Comparison of ENCODE assay signal across 8 cellular contexts in genomic region chr2:20350105-20350712, GRCh38. TPM values are rescaled to one million over a fixed set of nuclear protein-coding genes. Genes with fewer than 3 reads are reported as not detected.
A peak's percentile ranks its signal among the peaks of the same experiment; 100 is the strongest.
DNase-seq lines count a peak whose midpoint lies in the region; ATAC-seq and TF ChIP-seq lines count a peak whose summit lies in the region.

No MANE protein-coding gene starts in this region.

- POLR2A ChIA-PET in activated CD8-positive, alpha-beta T cell treated with anti-CD3 and anti-CD28 coated beads, Interleukin-2, amount 10 ng/mL, durations not matched to agents 7 days and 5 days (lab: Charles Lee), result interaction anchor here (0.6 to 1.5 kb wide), 5 partner anchors 8 to 16 kb away, joined by 3 to 6 read pairs (median 3); no protein-coding TSS in a partner anchor

- H3K36me3 ChIP-seq in endodermal cell (ENCODE audit: control insufficient read depth, insufficient read depth, low read length) (peaks cover 18% of the 10 kb centered on the region), mucosa of rectum (ENCODE audit: control insufficient read depth in 2 of 2, insufficient read depth in 2 of 2, low read length in 2 of 2) (no peaks in the 10 kb centered on the region)

- ATAC-seq in HG02870 (IDR thresholded peaks at IDR 0.05; ENCODE audit: unreplicated experiment), result peak; percentile 23
- ATAC-seq in activated CD8-positive, alpha-beta T cell treated with anti-CD3 and anti-CD28 coated beads, Interleukin-2, amount 10 ng/mL, durations not matched to agents 7 days and 5 days, result peak; percentile 32

- H3K4me1 ChIP-seq in endodermal cell (ENCODE audit: control insufficient read depth, insufficient read depth, low read length) (peaks cover 11% of the 10 kb centered on the region), mucosa of rectum (ENCODE audit: control insufficient read depth in 2 of 2, insufficient read depth in 2 of 2, low read length in 2 of 2) (peaks cover 35 to 45% of the 10 kb centered on the region in 2 donors)

- H3K27me3 Mint-ChIP-seq in activated CD8-positive, alpha-beta T cell treated with anti-CD3 and anti-CD28 coated beads, Interleukin-2, amount 10 ng/mL, durations not matched to agents 7 days and 5 days (ENCODE audit: low read depth), result no peaks in the 10 kb centered on the region
- H3K27me3 Mint-ChIP-seq in endodermal cell (ENCODE audit: insufficient read depth), result no peaks in the 10 kb centered on the region

- H3K9me3 ChIP-seq in endodermal cell (ENCODE audit: control insufficient read depth, low read length) (no peaks in the 10 kb centered on the region), mucosa of rectum (ENCODE audit: control insufficient read depth in 2 of 2, low read length in 2 of 2) (no peaks in the 10 kb centered on the region)

- no peak for TF ChIP-seq CTCF in endodermal cell (conservative IDR thresholded peaks at IDR 0.05)

- peaks cover 34% of the 10 kb centered on the region for H3K36me3 Mint-ChIP-seq in activated CD8-positive, alpha-beta T cell treated with anti-CD3 and anti-CD28 coated beads, Interleukin-2, amount 10 ng/mL, durations not matched to agents 7 days and 5 days (ENCODE audit: low read depth)
- peaks cover 15% of the 10 kb centered on the region for H3K36me3 Mint-ChIP-seq in endodermal cell (ENCODE audit: low read depth)

- H3K4me3 ChIP-seq in endodermal cell (ENCODE audit: low read length), result peak overlapping the region; percentile 97
- peak overlapping the region; percentile 92 to 96 for H3K4me3 ChIP-seq in mucosa of rectum (ENCODE audit: low read length in 2 of 2)

- no peaks in the 10 kb centered on the region for H3K9me3 Mint-ChIP-seq in activated CD8-positive, alpha-beta T cell treated with anti-CD3 and anti-CD28 coated beads, Interleukin-2, amount 10 ng/mL, durations not matched to agents 7 days and 5 days (ENCODE audit: insufficient read depth)
- no peaks in the 10 kb centered on the region for H3K9me3 Mint-ChIP-seq in endodermal cell

- 0% methylated on average over 14 to 62 of the region's 64 CpGs for WGBS in endodermal cell (ENCODE audit: insufficient coverage in 1 of 2, insufficient read length in 1 of 2), 2 experiments

- CTCF ChIA-PET in activated CD8-positive, alpha-beta T cell treated with anti-CD3 and anti-CD28 coated beads, Interleukin-2, amount 10 ng/mL, durations not matched to agents 7 days and 5 days (lab: Charles Lee), result interaction anchor here (1.5 to 4.8 kb wide), 2 partner anchors 23 to 74 kb away, joined by 3 to 67 read pairs; no protein-coding TSS in a partner anchor

- H3K27me3 ChIP-seq in endodermal cell (ENCODE audit: control insufficient read depth, insufficient read depth, low read length, poor library complexity, severe bottlenecking) (no peaks in the 10 kb centered on the region), mucosa of rectum (ENCODE audit: control insufficient read depth in 2 of 2, insufficient read depth in 2 of 2, low read length in 2 of 2) (no peaks in the 10 kb centered on the region)

- H3K4me3 Mint-ChIP-seq in activated CD8-positive, alpha-beta T cell treated with anti-CD3 and anti-CD28 coated beads, Interleukin-2, amount 10 ng/mL, durations not matched to agents 7 days and 5 days, result peak overlapping the region; percentile 78
- H3K4me3 Mint-ChIP-seq in endodermal cell, result no peak overlapping the region

- DNase-seq in NOMO-1 (lab: John Stamatoyannopoulos, UW; ENCODE audit: unreplicated experiment in 2 of 2), result peak; percentile 27 to 63
- DNase-seq in NOMO-1 treated with dmso at 0.1 percent for 144 hours (lab: John Stamatoyannopoulos, UW; ENCODE audit: unreplicated experiment), result no peak
- DNase-seq in NCI-H2227 treated with DMSO at 0.1 percent for 48 hours (lab: John Stamatoyannopoulos, UW), result peak; percentile 72
- peak; percentile 64 for DNase-seq in activated CD8-positive, alpha-beta T cell treated with anti-CD3 and anti-CD28 coated beads, Interleukin-2, amount 10 ng/mL, durations not matched to agents 7 days and 5 days
- peak; percentile 87 for DNase-seq in endodermal cell
- peak; percentile 30 to 32 for DNase-seq in stimulated activated CD8-positive, alpha-beta memory T cell treated with anti-CD3 and anti-CD28 coated beads, Interleukin-7, amount 100 ng/mL, for 1 hour (ENCODE audit: low read depth in 2 of 2)

- H3K27ac Mint-ChIP-seq in activated CD8-positive, alpha-beta T cell treated with anti-CD3 and anti-CD28 coated beads, Interleukin-2, amount 10 ng/mL, durations not matched to agents 7 days and 5 days, result no peak overlapping the region
- peak overlapping the region; percentile 95 for H3K27ac Mint-ChIP-seq in endodermal cell

- H3K4me1 Mint-ChIP-seq in activated CD8-positive, alpha-beta T cell treated with anti-CD3 and anti-CD28 coated beads, Interleukin-2, amount 10 ng/mL, durations not matched to agents 7 days and 5 days (ENCODE audit: low read depth), result peaks cover 37% of the 10 kb centered on the region
- peaks cover 27% of the 10 kb centered on the region for H3K4me1 Mint-ChIP-seq in endodermal cell

- peak overlapping the region; percentile 95 for H3K9ac ChIP-seq in endodermal cell (ENCODE audit: extremely low read depth, low read length, poor library complexity, severe bottlenecking)
- peak overlapping the region; percentile 79 to 91 for H3K9ac ChIP-seq in mucosa of rectum (ENCODE audit: low read depth in 1 of 2, low read length in 2 of 2)

- H3K27ac ChIP-seq in endodermal cell (ENCODE audit: low read depth, low read length) (peak overlapping the region; percentile 98), mucosa of rectum (ENCODE audit: low read depth in 2 of 2, low read length in 2 of 2) (peak overlapping the region; percentile 92 to 97)

RNA-seq across cellular contexts. Expression of gene PUM2, which starts 0.4 kb away (rescaled TPM):
- 100 to 1,000 TPM; 123 to 129 TPM for total RNA-seq in activated CD8-positive, alpha-beta T cell treated with anti-CD3 and anti-CD28 coated beads, Interleukin-2, amount 10 ng/mL, durations not matched to agents 7 days and 5 days
- 100 to 1,000 TPM; 114 to 126 TPM for total RNA-seq in endodermal cell
- 79.0 TPM for polyA plus RNA-seq in endodermal cell (2013, experiment 1 of 2)
- 74.6 TPM for polyA plus RNA-seq in endodermal cell (2013, experiment 2 of 2)
